In genomic region chr19:17703823-17704463, GRCh38 we compare ENCODE assay signal across 2 cellular contexts.
TF ChIP-seq lines count a peak whose summit lies in the region.

No MANE protein-coding gene starts in this region.

TF ChIP-seq in A549, 52 proteins besides CTCF, POLR2A, EP300 and RAD21 (continued from another document):
- TF ChIP-seq USF2 (IDR thresholded peaks at IDR 0.05) (no peak), HEYL (CRISPR knock-in tag; IDR thresholded peaks at IDR 0.05) (no peak), PBX3 (IDR thresholded peaks at IDR 0.05) (no peak), SMC3 (IDR thresholded peaks at IDR 0.05) (peak; percentile 42; the same call in 2 of the 3 replicates), MAX (IDR thresholded peaks at IDR 0.05) (no peak), NFE2L2 (conservative IDR thresholded peaks at IDR 0.05; ENCODE audit: low read length) (no peak), RCOR1 (IDR thresholded peaks at IDR 0.05; ENCODE audit: low read depth, low read length) (no peak)

TF ChIP-seq in HCT116, 20 proteins besides CTCF, POLR2A, EP300 and RAD21 (continued from another document):
- no peak for TF ChIP-seq MAX (IDR thresholded peaks at IDR 0.05)
- TF ChIP-seq SRF (IDR thresholded peaks at IDR 0.05; ENCODE audit: low read depth): no peak
- no peak for TF ChIP-seq ZFX (IDR thresholded peaks at IDR 0.05)
- TF ChIP-seq CBX3 (IDR thresholded peaks at IDR 0.05; ENCODE audit: low read depth): no peak
- TF ChIP-seq YY1 (IDR thresholded peaks at IDR 0.05; ENCODE audit: extremely low read depth, insufficient replicate concordance, low read depth, low read length): no peak
- no peak for TF ChIP-seq CEBPB (IDR thresholded peaks at IDR 0.05; ENCODE audit: low read depth)
- TF ChIP-seq SIN3A (IDR thresholded peaks at IDR 0.05; ENCODE audit: low read depth): no peak
- TF ChIP-seq JUND (IDR thresholded peaks at IDR 0.05): no peak
